In the genomic region with DNA sequence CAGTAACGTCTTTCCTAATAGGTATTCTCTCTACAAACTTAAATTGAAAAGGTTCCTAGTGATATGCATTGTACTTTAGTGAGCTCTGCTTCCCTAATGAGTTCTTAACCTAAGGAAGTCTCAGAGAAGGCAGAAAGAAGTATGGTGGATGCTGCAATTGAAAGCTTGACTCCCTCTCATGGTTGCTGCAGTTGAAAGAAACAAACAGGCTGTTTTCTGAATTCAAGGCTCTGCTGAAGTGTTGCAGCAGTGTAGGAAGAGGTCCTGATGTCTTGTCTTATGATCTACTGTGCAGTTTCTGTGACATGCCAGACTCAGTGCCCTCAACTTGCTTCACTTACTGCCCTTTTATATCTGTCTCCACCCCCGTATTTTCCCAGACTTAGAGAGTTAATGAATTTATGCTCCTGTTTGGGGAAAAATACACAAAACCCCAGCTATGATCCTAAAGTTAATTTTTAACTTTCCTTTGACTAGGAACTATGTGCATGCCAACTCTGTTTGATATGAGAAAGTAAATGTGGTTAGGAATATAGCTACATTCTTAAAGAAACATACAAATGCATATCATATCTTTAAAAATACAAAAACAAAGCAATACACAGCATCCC, we compare ENCODE assay signal across 1 cellular context.
TF ChIP-seq lines count a peak whose summit lies in the region.

No MANE protein-coding gene starts in this region.

TF ChIP-seq in H1, 55 proteins besides CTCF, POLR2A, EP300 and RAD21:
- TF ChIP-seq ZNF274 (IDR thresholded peaks at IDR 0.05; ENCODE audit: borderline replicate concordance, extremely low read depth, low read length): no peak
- TF ChIP-seq SIN3A (conservative IDR thresholded peaks at IDR 0.05 in 1 of 2, IDR thresholded peaks at IDR 0.05 in 1 of 2; ENCODE audit: low read depth in 1 of 2, low read length in 2 of 2): no peak
- TF ChIP-seq, protein P1, sequence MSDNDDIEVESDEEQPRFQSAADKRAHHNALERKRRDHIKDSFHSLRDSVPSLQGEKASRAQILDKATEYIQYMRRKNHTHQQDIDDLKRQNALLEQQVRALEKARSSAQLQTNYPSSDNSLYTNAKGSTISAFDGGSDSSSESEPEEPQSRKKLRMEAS (IDR thresholded peaks at IDR 0.05): no peak
